1 cellular context compared by ENCODE assay signal in genomic region chr16:82034981-82035612, GRCh38.
TF ChIP-seq lines count a peak whose summit lies in the region.

Gene HSD17B2 (plus strand): TSS chr16:82035253. CDS start chr16:82035425, 172 bp downstream.

TF ChIP-seq in GM23338, 12 proteins besides CTCF, POLR2A, EP300 and RAD21 (continued from another document):
- no peak for TF ChIP-seq ZNF462 (CRISPR knock-in tag; IDR thresholded peaks at IDR 0.05)
- no peak for TF ChIP-seq REST (IDR thresholded peaks at IDR 0.05; ENCODE audit: unreplicated experiment)
- no peak for TF ChIP-seq JUNB (IDR thresholded peaks at IDR 0.05; ENCODE audit: unreplicated experiment)
- TF ChIP-seq STAT1 (IDR thresholded peaks at IDR 0.05; ENCODE audit: unreplicated experiment) = no peak
- no peak for TF ChIP-seq ZNF331 (CRISPR knock-in tag; IDR thresholded peaks at IDR 0.05; ENCODE audit: low read depth)
- TF ChIP-seq ZNF114 (CRISPR knock-in tag; IDR thresholded peaks at IDR 0.05) = no peak
- TF ChIP-seq CREB1 (CRISPR knock-in tag; IDR thresholded peaks at IDR 0.05; ENCODE audit: low read depth) = no peak
- no peak for TF ChIP-seq ETS1 (IDR thresholded peaks at IDR 0.05)
- no peak for TF ChIP-seq EZH2phosphoT487 (IDR thresholded peaks at IDR 0.05; ENCODE audit: unreplicated experiment)
- TF ChIP-seq NANOG (IDR thresholded peaks at IDR 0.05; ENCODE audit: borderline replicate concordance) = no peak
- TF ChIP-seq EZH2 (IDR thresholded peaks at IDR 0.05; ENCODE audit: low read depth, unreplicated experiment) = no peak
